ENCODE assay signal across 16 cellular contexts in the genomic region with DNA sequence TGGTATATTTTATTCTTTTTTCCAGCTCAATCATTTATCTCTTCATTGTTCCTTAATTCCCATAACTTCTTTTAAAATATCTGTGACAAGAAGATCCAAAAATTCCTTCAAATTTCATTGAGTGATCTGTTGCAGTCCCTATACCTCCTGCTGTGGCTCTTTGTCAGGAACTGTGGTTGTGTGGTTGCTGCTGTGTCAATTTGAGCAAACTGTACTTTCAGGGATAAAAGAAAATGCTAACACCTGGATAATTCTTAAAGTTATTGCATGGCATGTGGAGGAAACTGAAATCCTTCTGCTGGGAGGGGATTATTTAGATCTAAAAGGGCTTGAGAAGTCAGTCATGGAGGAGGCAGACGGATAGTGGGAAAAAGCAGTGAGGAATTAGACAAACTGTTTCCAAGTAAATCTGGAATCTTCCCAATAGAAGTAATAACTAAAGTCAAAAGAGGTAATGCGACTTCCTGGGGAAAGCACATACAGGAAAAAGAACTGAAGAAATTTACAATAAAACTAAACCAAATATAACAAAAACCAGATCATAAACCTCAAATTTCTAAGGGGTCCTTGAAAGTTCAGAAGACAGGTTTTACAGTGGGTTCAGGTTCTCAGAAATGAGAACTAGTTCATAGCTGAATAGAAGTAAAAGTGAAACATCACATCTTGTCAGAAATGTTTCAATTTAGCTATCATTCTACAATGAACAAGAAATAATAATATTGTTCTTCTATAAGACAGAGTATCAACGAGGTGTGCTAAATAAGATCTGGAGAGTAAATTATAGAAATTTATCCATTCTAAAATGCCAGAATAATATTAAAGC. TPM values are rescaled to one million over a fixed set of nuclear protein-coding genes. Genes with fewer than 3 reads are reported as not detected.
A peak's percentile ranks its signal among the peaks of the same experiment; 100 is the strongest.
DNase-seq lines count a peak whose midpoint lies in the region; ATAC-seq, FAIRE-seq and TF ChIP-seq lines count a peak whose summit lies in the region.
"Had no signal": no experiment of that assay in that cellular context is flagged by ENCODE, and none has a peak within 500 bp of the region (broad histone marks: within the 10 kb centered on the region; RNA-seq: fewer than 3 reads in every experiment).

No MANE protein-coding gene starts in this region.

- no peak for TF ChIP-seq POLR2A in GM12891 (IDR thresholded peaks at IDR 0.05; ENCODE audit: low read depth, low read length)

- peak overlapping the region; percentile 70 for H3K27ac Mint-ChIP-seq in activated T-helper 17 cell treated with anti-CD3 and anti-CD28 coated beads, Interleukin-2, amount 50 U/mL, for 72 hours

- intact Hi-C loops in A673 (cut with micrococcal nuclease; ENCODE audit: unreplicated experiment) = no loop called here

- H3K36me3 Mint-ChIP-seq in activated T-helper 17 cell treated with anti-CD3 and anti-CD28 coated beads, Interleukin-2, amount 50 U/mL, for 72 hours (ENCODE audit: low read depth) = no peaks in the 10 kb centered on the region

- H3K27me3 ChIP-seq in A673 (replicated peaks; ENCODE audit: insufficient read depth, low read depth, low read length, poor library complexity) = no peaks in the 10 kb centered on the region
- H3K27me3 ChIP-seq: breast epithelium, hepatocyte had no signal

- ATAC-seq in HG02943 (IDR thresholded peaks at IDR 0.05; ENCODE audit: low read depth, unreplicated experiment) = peak; percentile 46
- ATAC-seq in activated T-helper 17 cell treated with anti-CD3 and anti-CD28 coated beads, Interleukin-2, amount 50 U/mL, for 72 hours (replicated peaks) = peak; percentile 15
- ATAC-seq: left colon had no signal

- H3K36me3 ChIP-seq in A673 (ENCODE audit: insufficient read depth, low read length, poor library complexity, severe bottlenecking) = no peaks in the 10 kb centered on the region
- H3K36me3 ChIP-seq: breast epithelium, WERI-Rb-1 had no signal

- no peak for FAIRE-seq in GM12891 (lab: Jason Lieb, UNC)

- peak overlapping the region; percentile 62 for H3K4me3 Mint-ChIP-seq in activated T-helper 17 cell treated with anti-CD3 and anti-CD28 coated beads, Interleukin-2, amount 50 U/mL, for 72 hours

- TF ChIP-seq CTCF in A673 (conservative IDR thresholded peaks at IDR 0.05; ENCODE audit: low read depth, low read length) = no peak

- BruUV-seq in A673 (replicated peaks; lab: Mats Ljungman, UMichigan) = no TSS peak

- H3K27ac ChIP-seq in A673 (ENCODE audit: low read depth, low read length, poor library complexity, severe bottlenecking) = no peak overlapping the region
- H3K27ac ChIP-seq: breast epithelium, hepatocyte, WERI-Rb-1 had no signal

- H3K27me3 Mint-ChIP-seq in activated T-helper 17 cell treated with anti-CD3 and anti-CD28 coated beads, Interleukin-2, amount 50 U/mL, for 72 hours = no peaks in the 10 kb centered on the region

- no peak overlapping the region for H3K4me3 ChIP-seq in A673 (ENCODE audit: low read depth, low read length, poor library complexity, severe bottlenecking)
- H3K4me3 ChIP-seq: breast epithelium, hepatocyte had no signal

- POLR2A ChIA-PET in A673 (lab: Charles Lee; ENCODE audit: low non-redundant PET) = no interaction called here

- peaks cover 8% of the 10 kb centered on the region for H3K9me3 ChIP-seq in A673 (ENCODE audit: low read depth, low read length, poor library complexity, severe bottlenecking)
- H3K9me3 ChIP-seq: SK-N-SH had no signal

- DNase-seq in A673 (ENCODE audit: low spot score) = peak; percentile 12
- DNase-seq in GM12891 (ENCODE audit: insufficient read length, low spot score) = no peak
- DNase-seq in NCI-H2081 treated with DMSO at 0.1 percent for 48 hours (lab: John Stamatoyannopoulos, UW) = no peak
- DNase-seq in amniotic stem cell (lab: John Stamatoyannopoulos, UW) = no peak
- no peak for DNase-seq in SK-N-DZ (ENCODE audit: low spot score)
- no peak for DNase-seq in NCI-H345 treated with DMSO at 0.1 percent for 48 hours (lab: John Stamatoyannopoulos, UW; ENCODE audit: unreplicated experiment)
- DNase-seq: DMS53, left colon, MV-4-11, NCI-H2171 treated with DMSO at 0.1 percent for 48 hours, WERI-Rb-1 had no signal

- peaks cover 38% of the 10 kb centered on the region for H3K4me1 Mint-ChIP-seq in activated T-helper 17 cell treated with anti-CD3 and anti-CD28 coated beads, Interleukin-2, amount 50 U/mL, for 72 hours

- peaks cover 6% of the 10 kb centered on the region for H3K4me1 ChIP-seq in A673 (ENCODE audit: insufficient read depth, low read length, poor library complexity, severe bottlenecking)
- H3K4me1 ChIP-seq: breast epithelium had no signal

- H3K9me3 Mint-ChIP-seq in activated T-helper 17 cell treated with anti-CD3 and anti-CD28 coated beads, Interleukin-2, amount 50 U/mL, for 72 hours = peaks cover 5% of the 10 kb centered on the region

- CTCF ChIA-PET in A673 (lab: Charles Lee) = no interaction called here

TF ChIP-seq in GM12891, 5 proteins besides CTCF, POLR2A, EP300 and RAD21:
- TF ChIP-seq SPI1 (IDR thresholded peaks at IDR 0.05; ENCODE audit: low read depth, low read length) (peak; percentile 46), POLR2AphosphoS5 (IDR thresholded peaks at IDR 0.05; ENCODE audit: low read depth, low read length) (no peak)

RNA-seq across cellular contexts. Expression of a gene that starts 33.5 kb away (rescaled TPM):
- total RNA-seq in A673 (2021) = 0.71 and 1.1 TPM in 2 replicates
- 65.3 TPM for polyA plus RNA-seq in GM12891 (2012; ENCODE audit: low read depth, missing spikeins)
- 100 to 1,000 TPM; 136 to 146 TPM for total RNA-seq in activated T-helper 17 cell treated with anti-CD3 and anti-CD28 coated beads, Interleukin-2, amount 50 U/mL, for 72 hours
- polyA plus RNA-seq in SK-N-DZ (2014; cell fraction: cytosol; rRNA removed) = 0.09 and 0.15 TPM in 2 replicates
- 0.12 and 0.28 TPM in 2 replicates for polyA plus RNA-seq in SK-N-DZ (2014; cell fraction: nucleus; rRNA removed)
- polyA plus RNA-seq: hepatocyte had no signal

Comparison
In these comparisons a context has a peak if more than half of its experiments do, and no peak if none do; other contexts are left out.
1. RNA of a gene that starts 33.5 kb away (total RNA-seq): 136 to 146 TPM in activated T-helper 17 cell treated with anti-CD3 and anti-CD28 coated beads, Interleukin-2, amount 50 U/mL, for 72 hours; 0.71 to 1.1 TPM in A673; every median in the first group is over 10 times any median in the second.